22 cellular contexts compared by ENCODE assay signal in genomic region chr19:35015576-35016351, GRCh38. TPM values are rescaled to one million over a fixed set of nuclear protein-coding genes. Genes with fewer than 3 reads are reported as not detected.
DNase-seq lines count a peak whose midpoint lies in the region; TF ChIP-seq lines count a peak whose summit lies in the region.
"Had no signal": no experiment of that assay in that cellular context is flagged by ENCODE, and none has a peak within 500 bp of the region (broad histone marks: within the 10 kb centered on the region; RNA-seq: fewer than 3 reads in every experiment).

No MANE protein-coding gene starts in this region.

- TF ChIP-seq CTCF in Caco-2 (IDR thresholded peaks at IDR 0.05; ENCODE audit: insufficient read depth in 1 of 2, low read depth in 1 of 2, low read length in 1 of 2, severe bottlenecking in 1 of 2, unreplicated experiment in 1 of 2), result no peak
- no peak for TF ChIP-seq CTCF in osteoblast (IDR thresholded peaks at IDR 0.05; ENCODE audit: extremely low read depth, low read depth, low read length)
- no peak for TF ChIP-seq CTCF in stomach (IDR thresholded peaks at IDR 0.05)

- no peak overlapping the region for H3K4me3 Mint-ChIP-seq in Caco-2 (ENCODE audit: unreplicated experiment)
- H3K4me3 Mint-ChIP-seq: activated CD8-positive, alpha-beta memory T cell treated with anti-CD3 and anti-CD28 coated beads, Interleukin-2, amount 10 ng/mL, durations not matched to agents 7 days and 5 days; brain; IgD-negative memory B cell had no signal

- 82 to 93% (median 86%) methylated on average over 17 to 19 of the region's 19 CpGs for WGBS in stomach, 5 donors

- H3K27me3 ChIP-seq in BLaER1 treated with 17β-estradiol and CSF1 and Interleukin-3, amounts not matched to agents 10 nM and 100 nM, result no peaks in the 10 kb centered on the region
- no peaks in the 10 kb centered on the region for H3K27me3 ChIP-seq in Caco-2 (replicated peaks; ENCODE audit: control insufficient read depth, insufficient read depth, low read length)
- H3K27me3 ChIP-seq in effector memory CD4-positive, alpha-beta T cell (replicated peaks; ENCODE audit: control insufficient read depth, insufficient read depth, low read length, poor library complexity, severe bottlenecking), result no peaks in the 10 kb centered on the region
- no peaks in the 10 kb centered on the region for H3K27me3 ChIP-seq in osteoblast (ENCODE audit: insufficient read depth, low read length)
- H3K27me3 ChIP-seq in stomach, result no peaks in the 10 kb centered on the region
- H3K27me3 ChIP-seq: thyroid gland had no signal

- peaks cover 87 to 99% (median 93%) of the 10 kb centered on the region in 11 experiments for H3K36me3 ChIP-seq in BLaER1 treated with 17β-estradiol and CSF1 and Interleukin-3, amounts not matched to agents 10 nM and 100 nM
- H3K36me3 ChIP-seq in Caco-2 (ENCODE audit: control insufficient read depth, insufficient read depth, low read length) (peaks cover 10% of the 10 kb centered on the region), osteoblast (ENCODE audit: insufficient read depth, low read length) (peaks cover 70% of the 10 kb centered on the region), stomach (peaks cover 52 to 93% (median 92%) of the 10 kb centered on the region in 4 donors)
- H3K36me3 ChIP-seq in effector memory CD4-positive, alpha-beta T cell (ENCODE audit: control insufficient read depth, insufficient read depth, low read length), result peaks cover 60% of the 10 kb centered on the region

- peaks cover 66 to 88% (median 80%) of the 10 kb centered on the region in 10 experiments for H3K4me1 ChIP-seq in BLaER1 treated with 17β-estradiol and CSF1 and Interleukin-3, amounts not matched to agents 10 nM and 100 nM
- H3K4me1 ChIP-seq in Caco-2 (no peaks in the 10 kb centered on the region), osteoblast (ENCODE audit: insufficient read depth, low read length) (no peaks in the 10 kb centered on the region), stomach (peaks cover 16 to 52% (median 27%) of the 10 kb centered on the region in 4 donors)
- H3K4me1 ChIP-seq in effector memory CD4-positive, alpha-beta T cell (ENCODE audit: control insufficient read depth, insufficient read depth, low read length, poor library complexity, severe bottlenecking), result peaks cover 52% of the 10 kb centered on the region

- peak overlapping the region; percentile 1 to 83 (median 78); a peak in 18 of 22 replicates for H3K27ac ChIP-seq in BLaER1 treated with 17β-estradiol and CSF1 and Interleukin-3, amounts not matched to agents 10 nM and 100 nM
- peak overlapping the region; percentile 66 for H3K27ac ChIP-seq in effector memory CD4-positive, alpha-beta T cell (ENCODE audit: insufficient read depth, low read length, poor library complexity, severe bottlenecking)
- H3K27ac ChIP-seq in osteoblast (ENCODE audit: low read depth, low read length) (no peak overlapping the region), stomach (peak overlapping the region in 1 of 5 donors; percentile 11)
- H3K27ac ChIP-seq: C4-2B, epithelial cell of prostate, lower lobe of right lung, thyroid gland had no signal

- H3K4me2 ChIP-seq in BLaER1 treated with 17β-estradiol and CSF1 and Interleukin-3, amounts not matched to agents 10 nM and 100 nM, result peak overlapping the region in 9 of 11 experiments; percentile 66 to 99 (median 92); a peak in 19 of 22 replicates
- no peak overlapping the region for H3K4me2 ChIP-seq in osteoblast (ENCODE audit: insufficient read depth, low read length)

- peak overlapping the region; percentile 19 for H3K27ac Mint-ChIP-seq in Caco-2 (ENCODE audit: unreplicated experiment)
- H3K27ac Mint-ChIP-seq: activated CD8-positive, alpha-beta memory T cell treated with anti-CD3 and anti-CD28 coated beads, Interleukin-2, amount 10 ng/mL, durations not matched to agents 7 days and 5 days; brain had no signal

- CTCF ChIA-PET in Caco-2 (lab: Charles Lee), result no interaction called here

- H3K4me3 ChIP-seq in BLaER1 treated with 17β-estradiol and CSF1 and Interleukin-3, amounts not matched to agents 10 nM and 100 nM, result peak overlapping the region in 1 of 10 experiments; percentile 31; a peak in 2 of 20 replicates
- H3K4me3 ChIP-seq in Caco-2 (ENCODE audit: low read depth, low read length) (no peak overlapping the region), osteoblast (ENCODE audit: insufficient read depth, low read length) (no peak overlapping the region), stomach (no peak overlapping the region)
- H3K4me3 ChIP-seq in effector memory CD4-positive, alpha-beta T cell (ENCODE audit: insufficient read depth, low read depth, low read length, poor library complexity, severe bottlenecking), result no peak overlapping the region
- H3K4me3 ChIP-seq: lower lobe of right lung, thyroid gland had no signal

- intact Hi-C loops in Caco-2 (cut with micrococcal nuclease; ENCODE audit: unreplicated experiment), result no loop called here
- intact Hi-C loops in stomach (cut with DNase I; ENCODE audit: low total_unique reads), result no loop called here

- no peak for TF ChIP-seq EP300 in stomach (IDR thresholded peaks at IDR 0.05)

- TF ChIP-seq POLR2A in stomach (IDR thresholded peaks at IDR 0.05), result no peak

- POLR2A ChIA-PET in Caco-2 (lab: Charles Lee), result no interaction called here

- no TSS peak for BruUV-seq in Caco-2 (replicated peaks; lab: Mats Ljungman, UMichigan)

- H3K9me3 ChIP-seq in BLaER1 treated with 17β-estradiol and CSF1 and Interleukin-3, amounts not matched to agents 10 nM and 100 nM (replicated peaks in 1 of 11), result no peaks in the 10 kb centered on the region
- H3K9me3 ChIP-seq in Caco-2, result no peaks in the 10 kb centered on the region
- no peaks in the 10 kb centered on the region for H3K9me3 ChIP-seq in effector memory CD4-positive, alpha-beta T cell (ENCODE audit: control insufficient read depth, low read length)
- no peaks in the 10 kb centered on the region for H3K9me3 ChIP-seq in osteoblast (ENCODE audit: low read depth, low read length)
- no peaks in the 10 kb centered on the region for H3K9me3 ChIP-seq in stomach
- H3K9me3 ChIP-seq: lower lobe of right lung, thyroid gland had no signal

- no peaks in the 10 kb centered on the region for H3K79me2 ChIP-seq in osteoblast (ENCODE audit: insufficient read depth, low read length)

- peaks cover 8% of the 10 kb centered on the region for H3K4me1 Mint-ChIP-seq in Caco-2 (ENCODE audit: low read depth, unreplicated experiment)
- H3K4me1 Mint-ChIP-seq: brain had no signal

- no peaks in the 10 kb centered on the region for H3K9me3 Mint-ChIP-seq in Caco-2 (ENCODE audit: unreplicated experiment)
- H3K9me3 Mint-ChIP-seq: brain, IgD-negative memory B cell had no signal

- DNase-seq in Caco-2 (no peak), osteoblast (ENCODE audit: insufficient read length, low spot score, missing footprints) (peak; percentile 96), NCI-H1694 treated with DMSO at 0.1 percent for 48 hours (lab: John Stamatoyannopoulos, UW) (no peak), stomach (no peak)
- no peak for DNase-seq in effector memory CD4-positive, alpha-beta T cell
- no peak for DNase-seq in activated CD8-positive, alpha-beta memory T cell treated with anti-CD3 and anti-CD28 coated beads, Interleukin-2, amount 50 U/mL, for 4 hours
- DNase-seq: activated CD8-positive, alpha-beta memory T cell treated with anti-CD3 and anti-CD28 coated beads, Interleukin-2, amount 10 ng/mL, durations not matched to agents 7 days and 5 days; activated gamma-delta T cell treated with Interleukin-2 at 50 U/mL for 16 hours; lower lobe of right lung; NCI-H1930; NCI-H510A treated with DMSO at 0.1 percent for 48 hours; posterior cingulate gyrus; Right ventricle myocardium superior; thyroid gland had no signal

- no peak overlapping the region for H2AFZ ChIP-seq in osteoblast (ENCODE audit: low read length)

- H3K9ac ChIP-seq in BLaER1 treated with 17β-estradiol and CSF1 and Interleukin-3, amounts not matched to agents 10 nM and 100 nM, result peak overlapping the region in 7 of 11 experiments; percentile 2 to 72 (median 18); a peak in 6 of 22 replicates

- H3K36me3 Mint-ChIP-seq in Caco-2 (ENCODE audit: insufficient read depth, unreplicated experiment), result peaks cover 98% of the 10 kb centered on the region

- no peaks in the 10 kb centered on the region for H3K27me3 Mint-ChIP-seq in Caco-2 (ENCODE audit: insufficient read depth, unreplicated experiment)
- H3K27me3 Mint-ChIP-seq: activated CD8-positive, alpha-beta memory T cell treated with anti-CD3 and anti-CD28 coated beads, Interleukin-2, amount 10 ng/mL, durations not matched to agents 7 days and 5 days; brain; IgD-negative memory B cell had no signal

- peaks cover 0 to 91% (median 17%) of the 10 kb centered on the region in 11 experiments; a peak in 16 of 22 replicates for H4K20me1 ChIP-seq in BLaER1 treated with 17β-estradiol and CSF1 and Interleukin-3, amounts not matched to agents 10 nM and 100 nM
- peaks cover 7% of the 10 kb centered on the region for H4K20me1 ChIP-seq in osteoblast (ENCODE audit: insufficient read depth, low read length)

RNA-seq across cellular contexts. Expression of gene SCN1B, which starts 14.5 kb away (rescaled TPM):
- total RNA-seq in Caco-2 (2022) (1.7 and 1.9 TPM in 2 replicates), osteoblast (4.7 and 5.6 TPM in 2 replicates), stomach (10 to 100 TPM in 1 of 5 donors, 1 to 10 TPM in 3, not detected in 1; 1.3 to 36.6 (median 3.5) TPM)
- polyA plus RNA-seq in stomach, result 1 to 10 TPM; 3.7 to 8.6 (median 6.1) TPM
- polyA plus RNA-seq: IgD-negative memory B cell had no signal

RNA-seq across cellular contexts. Expression of gene GRAMD1A, which starts 15.6 kb away (rescaled TPM):
- 110 and 132 TPM in 2 replicates for total RNA-seq in Caco-2 (2022)
- 29.7 and 33.6 TPM in 2 replicates for total RNA-seq in osteoblast
- 10 to 100 TPM; 39.7 to 74.1 (median 48.1) TPM for total RNA-seq in stomach
- 10 to 100 TPM; 29.8 to 52.2 (median 34.4) TPM for polyA plus RNA-seq in stomach

RNA-seq across cellular contexts. Expression of gene HPN, which starts 25.8 kb away (rescaled TPM):
- 20.8 and 21.1 TPM in 2 replicates for total RNA-seq in Caco-2 (2022)
- under 0.01 and 0.29 TPM in 2 replicates for total RNA-seq in osteoblast
- total RNA-seq in stomach, result 10 to 100 TPM in 4 of 5 donors, not detected in 1; 14.7 to 45.2 (median 21.9) TPM
- polyA plus RNA-seq in stomach, result 10 to 100 TPM; 19.2 to 39.4 (median 33.7) TPM
- total RNA-seq: activated CD8-positive, alpha-beta memory T cell treated with anti-CD3 and anti-CD28 coated beads, Interleukin-2, amount 10 ng/mL, durations not matched to agents 7 days and 5 days; glomerular endothelial cell; myocyte; T-helper 2 cell treated with Interferon-gamma antibody and Interleukin-4, amounts not matched to agents 100 ng/mL and 5 ng/mL, for 36 hours had no signal
- polyA plus RNA-seq: IgD-negative memory B cell had no signal

RNA-seq across cellular contexts. Expression of gene ZNF792, which starts 51.7 kb away (rescaled TPM):
- total RNA-seq in Caco-2 (2022) (4.5 and 5.6 TPM in 2 replicates), osteoblast (6.2 TPM in 2 replicates), stomach (10 to 100 TPM in 2 of 5 donors, 1 to 10 TPM in 2, under 1 TPM in 1; 0.87 to 14.3 (median 8.4) TPM)
- polyA plus RNA-seq in stomach, result 1 to 10 TPM in 1 of 3 donors, under 1 TPM in 2; 0.78 to 1.4 (median 0.87) TPM
